In genomic region chr17:7393613-7394451, GRCh38 we compare ENCODE assay signal across 8 cellular contexts. TPM values are rescaled to one million over a fixed set of nuclear protein-coding genes. Genes with fewer than 3 reads are reported as not detected.
A peak's percentile ranks its signal among the peaks of the same experiment; 100 is the strongest.
DNase-seq lines count a peak whose midpoint lies in the region; ATAC-seq and TF ChIP-seq lines count a peak whose summit lies in the region.

No MANE protein-coding gene starts in this region.

- intact Hi-C loops in heart right ventricle (cut with DNase I), result loop anchor here in 6 of 10 donors (1.0 to 5.0 kb wide), 5 partner anchors 10 to 43 kb away; partner anchors contain the start of genes KCTD11 (in 2 of the 6), TMEM95 (in 2 of the 6) and TMEM256 (in 1 of the 6)
- intact Hi-C loops in sigmoid colon (cut with DNase I), result loop anchor here (2.0 kb wide), 1 partner anchor 37 kb away; no protein-coding TSS in a partner anchor

- H3K36me3 ChIP-seq in heart right ventricle, result peaks cover 0 to 40% (median 10%) of the 10 kb centered on the region in 9 donors
- peaks cover 0 to 30% (median 10%) of the 10 kb centered on the region in 4 donors for H3K36me3 ChIP-seq in sigmoid colon

- H3K27me3 ChIP-seq in heart right ventricle (no peaks in the 10 kb centered on the region), sigmoid colon (no peaks in the 10 kb centered on the region)

- TF ChIP-seq POLR2A in sigmoid colon (IDR thresholded peaks at IDR 0.05), result no peak

- TF ChIP-seq EP300 in sigmoid colon (IDR thresholded peaks at IDR 0.05), result no peak

- ATAC-seq in HG02759 (IDR thresholded peaks at IDR 0.05; ENCODE audit: unreplicated experiment) (peak; percentile 49), heart right ventricle (peak; percentile 6 to 50 (median 30))

- DNase-seq in DMS 273 (lab: John Stamatoyannopoulos, UW; ENCODE audit: unreplicated experiment), result peak; percentile 68
- no peak for DNase-seq in DMS 273 treated with DMSO at 0.1 percent for 48 hours (lab: John Stamatoyannopoulos, UW)
- peak; percentile 68 for DNase-seq in NCI-H510A (lab: John Stamatoyannopoulos, UW)
- DNase-seq in activated gamma-delta T cell (lab: John Stamatoyannopoulos, UW), result peak; percentile 62
- DNase-seq in heart right ventricle, result no peak
- peak; percentile 76 for DNase-seq in sigmoid colon
- no peak for DNase-seq in SK-N-DZ (ENCODE audit: low spot score)

- WGBS in heart right ventricle, 2 donors, result 8% methylated on average over 43 to 48 of the region's 48 CpGs
- WGBS in sigmoid colon, 2 donors, result 4% methylated on average over 48 of the region's 48 CpGs

- H3K9me3 ChIP-seq in heart right ventricle (no peaks in the 10 kb centered on the region), sigmoid colon (no peaks in the 10 kb centered on the region)

- H3K4me3 ChIP-seq in heart right ventricle (peak overlapping the region; percentile 59 to 98 (median 90)), sigmoid colon (peak overlapping the region; percentile 68 to 79 (median 70))

- peak overlapping the region; percentile 88 to 98 (median 95) for H3K27ac ChIP-seq in heart right ventricle
- peak overlapping the region; percentile 89 to 93 (median 90) for H3K27ac ChIP-seq in sigmoid colon

- TF ChIP-seq CTCF in heart right ventricle (IDR thresholded peaks at IDR 0.05), result peak in 1 of 9 donors; percentile 14
- TF ChIP-seq CTCF in sigmoid colon (IDR thresholded peaks at IDR 0.05), result no peak

- H3K4me1 ChIP-seq in heart right ventricle (peaks cover 0 to 34% (median 22%) of the 10 kb centered on the region in 9 donors), sigmoid colon (peaks cover 0 to 25% (median 19%) of the 10 kb centered on the region in 4 donors)

RNA-seq across cellular contexts. Expression of gene PLSCR3, which starts 0.5 kb away (rescaled TPM):
- total RNA-seq in heart right ventricle, result 10 to 100 TPM; 14.4 to 28.7 (median 17.1) TPM
- 10 to 100 TPM; 23.3 to 32.9 TPM for polyA plus RNA-seq in heart right ventricle
- 10 to 100 TPM; 10.4 to 18.3 (median 14.2) TPM for total RNA-seq in sigmoid colon
- 10 to 100 TPM; 11.6 to 27.2 (median 18.0) TPM for polyA plus RNA-seq in sigmoid colon
- polyA plus RNA-seq in SK-N-DZ (2014; cell fraction: cytosol; rRNA removed), result 14.2 and 15.7 TPM in 2 replicates
- polyA plus RNA-seq in SK-N-DZ (2014; cell fraction: nucleus; rRNA removed), result 26.7 and 41.8 TPM in 2 replicates

RNA-seq across cellular contexts. Expression of gene TMEM256, which starts 10.1 kb away (rescaled TPM):
- 10 to 100 TPM; 61.8 to 83.2 (median 74.2) TPM for total RNA-seq in heart right ventricle
- 100 to 1,000 TPM in 1 of 2 donors, 10 to 100 TPM in 1; 89.1 to 169 TPM for polyA plus RNA-seq in heart right ventricle
- total RNA-seq in sigmoid colon, result 100 to 1,000 TPM in 2 of 4 donors, 10 to 100 TPM in 2; 19.0 to 152 (median 99.7) TPM
- polyA plus RNA-seq in sigmoid colon, result 100 to 1,000 TPM; 150 to 357 (median 235) TPM
- polyA plus RNA-seq in SK-N-DZ (2014; cell fraction: cytosol; rRNA removed), result 150 and 156 TPM in 2 replicates
- 104 and 139 TPM in 2 replicates for polyA plus RNA-seq in SK-N-DZ (2014; cell fraction: nucleus; rRNA removed)

RNA-seq across cellular contexts. Expression of gene TNK1, which starts 12.9 kb away (rescaled TPM):
- 1 to 10 TPM; 1.1 to 4.4 (median 2.1) TPM for total RNA-seq in heart right ventricle
- polyA plus RNA-seq in heart right ventricle, result 1 to 10 TPM; 1.9 to 3.5 TPM
- total RNA-seq in sigmoid colon, result 1 to 10 TPM; 2.1 to 5.4 (median 3.4) TPM
- 10 to 100 TPM in 2 of 3 donors, 1 to 10 TPM in 1; 8.4 to 14.6 (median 10.4) TPM for polyA plus RNA-seq in sigmoid colon
- 7.8 and 8.1 TPM in 2 replicates for polyA plus RNA-seq in SK-N-DZ (2014; cell fraction: cytosol; rRNA removed)
- 18.0 and 76.6 TPM in 2 replicates for polyA plus RNA-seq in SK-N-DZ (2014; cell fraction: nucleus; rRNA removed)

RNA-seq across cellular contexts. Expression of gene NLGN2, which starts 13.8 kb away (rescaled TPM):
- total RNA-seq in heart right ventricle, result 10 to 100 TPM in 2 of 10 donors, 1 to 10 TPM in 8; 3.6 to 15.8 (median 6.4) TPM
- polyA plus RNA-seq in heart right ventricle, result 1 to 10 TPM; 7.3 to 7.6 TPM
- 10 to 100 TPM in 2 of 4 donors, 1 to 10 TPM in 2; 6.8 to 18.8 (median 10.4) TPM for total RNA-seq in sigmoid colon
- 1 to 10 TPM in 1 of 3 donors, under 1 TPM in 2; 0.60 to 8.9 (median 0.69) TPM for polyA plus RNA-seq in sigmoid colon
- 19.3 and 20.2 TPM in 2 replicates for polyA plus RNA-seq in SK-N-DZ (2014; cell fraction: cytosol; rRNA removed)
- polyA plus RNA-seq in SK-N-DZ (2014; cell fraction: nucleus; rRNA removed), result 77.9 and 90.5 TPM in 2 replicates

RNA-seq across cellular contexts. Expression of gene SPEM1, which starts 26.3 kb away (rescaled TPM):
- total RNA-seq in heart right ventricle (not detected), sigmoid colon (not detected)
- polyA plus RNA-seq in heart right ventricle (not detected), sigmoid colon (not detected)
- not detected in 2 replicates for polyA plus RNA-seq in SK-N-DZ (2014; cell fraction: cytosol; rRNA removed)
- polyA plus RNA-seq in SK-N-DZ (2014; cell fraction: nucleus; rRNA removed), result 0.51 TPM in 1 of 2 replicates, not detected in the other

Comparison
In these comparisons a context has a peak if more than half of its experiments do, and no peak if none do; other contexts are left out.
1. DNase-seq: peak in DMS 273 (single experiment), NCI-H510A (single experiment), activated gamma-delta T cell (single experiment) and sigmoid colon (single experiment); none in DMS 273 treated with DMSO at 0.1 percent for 48 hours (single experiment), heart right ventricle (0 of 2) and SK-N-DZ (single experiment).